Comparison of ENCODE assay signal across 33 cellular contexts in genomic region chr5:129107637-129108036, GRCh38.
"Had no signal": no experiment of that assay in that cellular context is flagged by ENCODE, and none has a peak within 500 bp of the region (broad histone marks: within the 10 kb centered on the region; RNA-seq: fewer than 3 reads in every experiment).

No MANE protein-coding gene starts in this region.

- H3K27me3 ChIP-seq: MG63 had no signal

- DNase-seq: Karpas-422, Kasumi-1, MG63, MM.1S, NCI-H1048, NCI-H1092, NCI-H1092 treated with DMSO at 0.1 percent for 48 hours, NCI-H1105, NCI-H1105 treated with DMSO at 0.1 percent for 48 hours, NCI-H1417, NCI-H1417 treated with DMSO at 0.1 percent for 48 hours, NCI-H1436, NCI-H1436 treated with DMSO at 0.1 percent for 48 hours, NCI-H146, NCI-H1694, NCI-H1694 treated with DMSO at 0.1 percent for 48 hours, NCI-H187, NCI-H187 treated with DMSO at 0.1 percent for 48 hours, NCI-H1930, NCI-H2029, NCI-H2029 treated with DMSO at 0.1 percent for 48 hours, NCI-H2081, NCI-H2081 treated with DMSO at 0.1 percent for 48 hours, NCI-H2107, NCI-H2171, NCI-H2171 treated with DMSO at 0.1 percent for 48 hours, NCI-H2227 treated with DMSO at 0.1 percent for 48 hours, NCI-H226, NCI-H345, NCI-H446, NCI-H446 treated with DMSO at 0.1 percent for 48 hours, NCI-H510A had no signal

- H3K4me3 ChIP-seq: MG63 had no signal

- H3K27ac ChIP-seq: KMS-11 had no signal

- H3K4me2 ChIP-seq: KMS-11 had no signal

- H3K9me3 ChIP-seq: MG63 had no signal

- H3K9ac ChIP-seq: KMS-11 had no signal
